9 cellular contexts compared by ENCODE assay signal in the genomic region with DNA sequence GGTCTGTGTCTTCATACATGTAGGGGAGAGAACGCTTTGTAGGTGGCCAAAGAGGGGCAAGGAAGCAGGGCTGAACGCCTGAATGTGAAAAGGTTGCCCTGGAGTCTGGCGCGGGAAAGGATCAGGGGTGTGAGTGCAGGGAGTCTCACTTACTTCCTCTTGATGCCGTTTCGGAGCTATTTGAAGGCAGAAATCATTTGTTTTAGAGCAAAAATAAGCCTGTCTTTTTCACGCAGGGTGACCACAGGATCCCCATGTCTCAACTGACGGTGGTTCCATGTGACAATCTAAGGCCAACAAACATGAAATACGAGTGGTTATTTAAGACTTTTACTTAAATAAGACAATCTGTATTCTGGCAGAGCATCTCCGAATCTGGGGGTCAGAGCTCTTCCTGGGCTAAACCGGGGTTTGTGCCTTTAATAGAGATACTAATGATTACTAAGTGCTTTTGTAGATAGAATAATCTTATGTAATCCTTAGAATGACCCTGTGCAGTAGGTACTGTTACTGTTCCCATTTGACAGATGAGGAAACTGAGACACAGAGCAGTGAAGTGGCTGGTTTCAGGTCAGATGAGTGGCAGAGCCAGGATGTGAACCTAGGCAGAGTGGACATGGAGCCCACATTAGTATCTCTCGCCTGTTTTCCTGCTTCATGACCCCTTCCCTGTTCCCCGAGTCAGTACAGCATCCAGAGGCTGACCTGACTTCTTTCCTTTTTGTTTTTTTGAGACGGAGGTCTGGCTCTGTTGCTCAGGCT. TPM values are rescaled to one million over a fixed set of nuclear protein-coding genes. Genes with fewer than 3 reads are reported as not detected.
DNase-seq lines count a peak whose midpoint lies in the region; ATAC-seq, FAIRE-seq and TF ChIP-seq lines count a peak whose summit lies in the region.
"Had no signal": no experiment of that assay in that cellular context is flagged by ENCODE, and none has a peak within 500 bp of the region (broad histone marks: within the 10 kb centered on the region; RNA-seq: fewer than 3 reads in every experiment).

No MANE protein-coding gene starts in this region.

- H3K4me1 Mint-ChIP-seq in Calu3 (ENCODE audit: low read depth, unreplicated experiment) = peaks cover 23% of the 10 kb centered on the region
- H3K4me1 Mint-ChIP-seq in activated CD8-positive, alpha-beta T cell treated with anti-CD3 and anti-CD28 coated beads, Interleukin-2, amount 10 ng/mL, durations not matched to agents 7 days and 5 days (ENCODE audit: low read depth) = peaks cover 29% of the 10 kb centered on the region
- peaks cover 22 to 35% (median 28%) of the 10 kb centered on the region in 7 donors for H3K4me1 Mint-ChIP-seq in naive thymus-derived CD4-positive, alpha-beta T cell

- ATAC-seq in activated CD8-positive, alpha-beta T cell treated with anti-CD3 and anti-CD28 coated beads, Interleukin-2, amount 10 ng/mL, durations not matched to agents 7 days and 5 days = no peak
- ATAC-seq in naive thymus-derived CD4-positive, alpha-beta T cell = no peak
- no peak for ATAC-seq in heart left ventricle

- TF ChIP-seq CTCF in Calu3 (IDR thresholded peaks at IDR 0.05; ENCODE audit: unreplicated experiment) (no peak), uterus (IDR thresholded peaks at IDR 0.05) (no peak), D721Med (IDR thresholded peaks at IDR 0.05; ENCODE audit: insufficient read depth, missing control alignments) (no peak), heart left ventricle (IDR thresholded peaks at IDR 0.05) (no peak)

- BruUV-seq in Calu3 (replicated peaks; lab: Mats Ljungman, UMichigan) = no TSS peak

- H3K27me3 Mint-ChIP-seq in Calu3 (ENCODE audit: unreplicated experiment) = no peaks in the 10 kb centered on the region
- no peaks in the 10 kb centered on the region for H3K27me3 Mint-ChIP-seq in activated CD8-positive, alpha-beta T cell treated with anti-CD3 and anti-CD28 coated beads, Interleukin-2, amount 10 ng/mL, durations not matched to agents 7 days and 5 days (ENCODE audit: low read depth)
- H3K27me3 Mint-ChIP-seq in naive thymus-derived CD4-positive, alpha-beta T cell = no peaks in the 10 kb centered on the region

- H3K4me3 Mint-ChIP-seq in Calu3 (ENCODE audit: low read depth, unreplicated experiment) = peak overlapping the region; percentile 99
- peak overlapping the region; percentile 92 for H3K4me3 Mint-ChIP-seq in activated CD8-positive, alpha-beta T cell treated with anti-CD3 and anti-CD28 coated beads, Interleukin-2, amount 10 ng/mL, durations not matched to agents 7 days and 5 days
- peak overlapping the region; percentile 81 to 97 (median 93) for H3K4me3 Mint-ChIP-seq in naive thymus-derived CD4-positive, alpha-beta T cell

- TF ChIP-seq POLR2A in uterus (IDR thresholded peaks at IDR 0.05) = no peak
- TF ChIP-seq POLR2A in heart left ventricle (IDR thresholded peaks at IDR 0.05) = no peak

- H3K27ac ChIP-seq in HUES6 (ENCODE audit: low read depth, low read length) = no peak overlapping the region
- no peak overlapping the region for H3K27ac ChIP-seq in naive thymus-derived CD4-positive, alpha-beta T cell (ENCODE audit: low read depth, low read length)
- no peak overlapping the region for H3K27ac ChIP-seq in uterus
- H3K27ac ChIP-seq in heart left ventricle = peak overlapping the region in 1 of 12 donors; percentile 44

- CTCF ChIA-PET in Calu3 (lab: Charles Lee) = interaction anchor here (0.6 to 1.6 kb wide), 3 partner anchors 13 to 89 kb away, joined by 3 to 5 read pairs (median 4); no protein-coding TSS in a partner anchor
- CTCF ChIA-PET in activated CD8-positive, alpha-beta T cell treated with anti-CD3 and anti-CD28 coated beads, Interleukin-2, amount 10 ng/mL, durations not matched to agents 7 days and 5 days (lab: Charles Lee) = interaction anchor here (0.8 to 3.4 kb wide), 6 partner anchors 19 to 93 kb away, joined by 3 to 21 read pairs (median 3); no protein-coding TSS in a partner anchor
- CTCF ChIA-PET in naive thymus-derived CD4-positive, alpha-beta T cell (lab: Charles Lee) = no interaction called here

- peak overlapping the region; percentile 72 for H3K9ac ChIP-seq in HUES6 (ENCODE audit: low read length)

- POLR2A ChIA-PET in activated CD8-positive, alpha-beta T cell treated with anti-CD3 and anti-CD28 coated beads, Interleukin-2, amount 10 ng/mL, durations not matched to agents 7 days and 5 days (lab: Charles Lee) = interaction anchor here (1.2 to 3.4 kb wide), 3 partner anchors 74 to 84 kb away, joined by 3 to 13 read pairs (median 4); partner anchors contain the start of gene UBC
- POLR2A ChIA-PET in naive thymus-derived CD4-positive, alpha-beta T cell (lab: Charles Lee) = no interaction called here

- H3K4me1 ChIP-seq in HUES6 (ENCODE audit: control insufficient read depth, insufficient read depth, low read length) (peaks cover 18% of the 10 kb centered on the region), uterus (no peaks in the 10 kb centered on the region), heart left ventricle (peaks cover 0 to 26% (median 12%) of the 10 kb centered on the region in 12 donors)
- peaks cover 4 to 18% of the 10 kb centered on the region in 2 donors for H3K4me1 ChIP-seq in naive thymus-derived CD4-positive, alpha-beta T cell (ENCODE audit: control insufficient read depth in 2 of 2, insufficient read depth in 2 of 2, low read length in 2 of 2)

- H3K27ac Mint-ChIP-seq in Calu3 (ENCODE audit: unreplicated experiment) = peak overlapping the region; percentile 72
- H3K27ac Mint-ChIP-seq in activated CD8-positive, alpha-beta T cell treated with anti-CD3 and anti-CD28 coated beads, Interleukin-2, amount 10 ng/mL, durations not matched to agents 7 days and 5 days = peak overlapping the region; percentile 16
- H3K27ac Mint-ChIP-seq in naive thymus-derived CD4-positive, alpha-beta T cell = peak overlapping the region in 4 of 9 donors; percentile 12 to 91 (median 70)

- H3K4me3 ChIP-seq in HUES6 (ENCODE audit: low read depth, low read length) (peak overlapping the region; percentile 60), uterus (no peak overlapping the region), heart left ventricle (peak overlapping the region in 5 of 12 donors; percentile 40 to 73 (median 68))
- no peak overlapping the region for H3K4me3 ChIP-seq in naive thymus-derived CD4-positive, alpha-beta T cell (ENCODE audit: low read length)

- DNase-seq in Calu3 (peak; percentile 34), cortex of kidney (lab: John Stamatoyannopoulos, UW) (no peak), uterus (no peak), D721Med (ENCODE audit: insufficient read length, low spot score) (no peak), heart left ventricle (no peak)
- no peak for DNase-seq in activated CD8-positive, alpha-beta T cell treated with anti-CD3 and anti-CD28 coated beads, Interleukin-2, amount 10 ng/mL, durations not matched to agents 7 days and 5 days
- DNase-seq in naive thymus-derived CD4-positive, alpha-beta T cell = no peak
- DNase-seq: NCI-H2227 treated with DMSO at 0.1 percent for 48 hours had no signal

- intact Hi-C loops in Calu3 (cut with micrococcal nuclease; ENCODE audit: unreplicated experiment) (loop anchor here (10.0 kb wide), 1 partner anchor 109 kb away; no protein-coding TSS in a partner anchor), uterus (cut with DNase I; ENCODE audit: low total_unique reads) (no loop called here), heart left ventricle (cut with DNase I) (loop anchor here in 1 of 10 donors (10.0 kb wide), 1 partner anchor 69 kb away; the partner anchor contains the start of gene AACS)
- intact Hi-C loops in naive thymus-derived CD4-positive, alpha-beta T cell (cut with micrococcal nuclease) = no loop called here

- H3K27me3 ChIP-seq in HUES6 (ENCODE audit: control insufficient read depth, insufficient read depth, low read length) (no peaks in the 10 kb centered on the region), uterus (no peaks in the 10 kb centered on the region), heart left ventricle (no peaks in the 10 kb centered on the region)
- H3K27me3 ChIP-seq in naive thymus-derived CD4-positive, alpha-beta T cell (ENCODE audit: control insufficient read depth in 2 of 2, insufficient read depth in 2 of 2, low read length in 2 of 2) = no peaks in the 10 kb centered on the region

- peaks cover 24% of the 10 kb centered on the region for H3K36me3 Mint-ChIP-seq in Calu3 (ENCODE audit: insufficient read depth, unreplicated experiment)
- H3K36me3 Mint-ChIP-seq in activated CD8-positive, alpha-beta T cell treated with anti-CD3 and anti-CD28 coated beads, Interleukin-2, amount 10 ng/mL, durations not matched to agents 7 days and 5 days (ENCODE audit: low read depth) = peaks cover 19% of the 10 kb centered on the region
- peaks cover 0 to 3% (median 0%) of the 10 kb centered on the region in 5 donors for H3K36me3 Mint-ChIP-seq in naive thymus-derived CD4-positive, alpha-beta T cell

- FAIRE-seq in D721Med (lab: Jason Lieb, UNC) = no peak

- 77 to 88% (median 84%) methylated on average over 14 of the region's 14 CpGs for WGBS in heart left ventricle, 4 donors

- H3K36me3 ChIP-seq in HUES6 (ENCODE audit: control insufficient read depth, insufficient read depth, low read length) = no peaks in the 10 kb centered on the region
- no peaks in the 10 kb centered on the region for H3K36me3 ChIP-seq in naive thymus-derived CD4-positive, alpha-beta T cell (ENCODE audit: control insufficient read depth in 2 of 3, insufficient read depth in 3 of 3, low read length in 3 of 3)
- H3K36me3 ChIP-seq in uterus = no peaks in the 10 kb centered on the region
- H3K36me3 ChIP-seq in heart left ventricle = no peaks in the 10 kb centered on the region

- H3K9me3 Mint-ChIP-seq in Calu3 (ENCODE audit: low read depth, unreplicated experiment) = no peaks in the 10 kb centered on the region
- H3K9me3 Mint-ChIP-seq in activated CD8-positive, alpha-beta T cell treated with anti-CD3 and anti-CD28 coated beads, Interleukin-2, amount 10 ng/mL, durations not matched to agents 7 days and 5 days (ENCODE audit: insufficient read depth) = no peaks in the 10 kb centered on the region
- no peaks in the 10 kb centered on the region for H3K9me3 Mint-ChIP-seq in naive thymus-derived CD4-positive, alpha-beta T cell

- H3K9me3 ChIP-seq in HUES6 (ENCODE audit: control insufficient read depth, insufficient read depth, low read depth, low read length) (no peaks in the 10 kb centered on the region), uterus (no peaks in the 10 kb centered on the region), heart left ventricle (no peaks in the 10 kb centered on the region)
- no peaks in the 10 kb centered on the region for H3K9me3 ChIP-seq in naive thymus-derived CD4-positive, alpha-beta T cell (ENCODE audit: control insufficient read depth in 2 of 3, low read length in 3 of 3)

RNA-seq across cellular contexts. Expression of gene BRI3BP, which starts 1.9 kb away (rescaled TPM):
- total RNA-seq in Calu3 (2022) = 75.8 and 94.0 TPM in 2 replicates
- total RNA-seq in activated CD8-positive, alpha-beta T cell treated with anti-CD3 and anti-CD28 coated beads, Interleukin-2, amount 10 ng/mL, durations not matched to agents 7 days and 5 days = 10 to 100 TPM; 26.5 to 27.0 TPM
- 10 to 100 TPM in 1 of 5 experiments, 1 to 10 TPM in 4; 3.5 to 19.8 (median 7.9) TPM for total RNA-seq in naive thymus-derived CD4-positive, alpha-beta T cell
- 1 to 10 TPM; 2.7 to 3.2 TPM for polyA plus RNA-seq in naive thymus-derived CD4-positive, alpha-beta T cell
- total RNA-seq in uterus = 1 to 10 TPM in 3 of 4 donors, under 1 TPM in 1; 0.59 to 8.9 (median 3.2) TPM
- 1 to 10 TPM; 2.0 to 5.3 (median 3.8) TPM for total RNA-seq in heart left ventricle
- 1 to 10 TPM; 1.1 to 3.5 TPM for polyA plus RNA-seq in heart left ventricle

RNA-seq across cellular contexts. Expression of gene DHX37, which starts 6.5 kb away (rescaled TPM):
- total RNA-seq in Calu3 (2022) = 49.2 and 57.6 TPM in 2 replicates
- total RNA-seq in activated CD8-positive, alpha-beta T cell treated with anti-CD3 and anti-CD28 coated beads, Interleukin-2, amount 10 ng/mL, durations not matched to agents 7 days and 5 days = 10 to 100 TPM; 33.3 to 34.6 TPM
- 10 to 100 TPM; 24.8 to 36.6 (median 29.8) TPM for total RNA-seq in naive thymus-derived CD4-positive, alpha-beta T cell
- 1 to 10 TPM; 3.4 to 5.0 TPM for polyA plus RNA-seq in naive thymus-derived CD4-positive, alpha-beta T cell
- total RNA-seq in uterus = 10 to 100 TPM in 2 of 4 donors, 1 to 10 TPM in 1, under 1 TPM in 1; 0.88 to 18.9 (median 7.2) TPM
- 10 to 100 TPM in 3 of 9 donors, 1 to 10 TPM in 6; 3.7 to 13.0 (median 7.1) TPM for total RNA-seq in heart left ventricle
- 10 to 100 TPM in 1 of 2 donors, 1 to 10 TPM in 1; 3.6 to 18.7 TPM for polyA plus RNA-seq in heart left ventricle
